Comparison of ENCODE assay signal across 1 cellular context in genomic region chr15:42207674-42208579, GRCh38.
TF ChIP-seq lines count a peak whose summit lies in the region.

TSS of gene VPS39 (minus strand) at chr15:42208304. CDS start at chr15:42208153, 151 bp downstream.

TF ChIP-seq in HepG2, 621 proteins besides CTCF, POLR2A, EP300 and RAD21 (continued from another document and continues in another):
- TF ChIP-seq ZBTB2 (CRISPR knock-in tag; IDR thresholded peaks at IDR 0.05; ENCODE audit: low read depth) (no peak), DPF2 (CRISPR knock-in tag; IDR thresholded peaks at IDR 0.05; ENCODE audit: borderline replicate concordance, low read depth) (no peak), ZNF3 (CRISPR knock-in tag; IDR thresholded peaks at IDR 0.05) (no peak), ZNF552 (CRISPR knock-in tag; IDR thresholded peaks at IDR 0.05; ENCODE audit: borderline replicate concordance) (no peak; the same call in 1 of the 2 replicates), BCLAF1 (IDR thresholded peaks at IDR 0.05) (no peak), ZNF101 (CRISPR knock-in tag; IDR thresholded peaks at IDR 0.05; ENCODE audit: borderline replicate concordance, low read depth) (no peak), ZNF550 (CRISPR knock-in tag; IDR thresholded peaks at IDR 0.05; ENCODE audit: borderline replicate concordance) (no peak), ZNF639 (CRISPR knock-in tag; conservative IDR thresholded peaks at IDR 0.05) (peak; percentile 66; the same call in 1 of the 2 replicates), UBTF (CRISPR knock-in tag; IDR thresholded peaks at IDR 0.05) (peak; percentile 73), ADNP (CRISPR knock-in tag; IDR thresholded peaks at IDR 0.05) (no peak), ZNF160 (CRISPR knock-in tag; IDR thresholded peaks at IDR 0.05) (no peak), DZIP1 (CRISPR knock-in tag; IDR thresholded peaks at IDR 0.05) (0 out of 2 replicates have a peak, but pooled peaks have one; percentile 62), HOXD1 (CRISPR knock-in tag; IDR thresholded peaks at IDR 0.05) (0 out of 2 replicates have a peak, but pooled peaks have one; percentile 66), GATAD1 (CRISPR knock-in tag; IDR thresholded peaks at IDR 0.05) (peak; percentile 88), AHR (CRISPR knock-in tag; IDR thresholded peaks at IDR 0.05) (no peak), FOXP1 (IDR thresholded peaks at IDR 0.05) (no peak), FOXP1 (CRISPR knock-in tag; IDR thresholded peaks at IDR 0.05) (no peak), FOXJ3 (CRISPR knock-in tag; IDR thresholded peaks at IDR 0.05; ENCODE audit: borderline replicate concordance) (no peak), ARNTL (CRISPR knock-in tag; IDR thresholded peaks at IDR 0.05) (0 out of 2 replicates have a peak, but pooled peaks have one; percentile 39), KMT2A (CRISPR knock-in tag; IDR thresholded peaks at IDR 0.05) (peak; percentile 66; the same call in 1 of the 2 replicates), ZNF503 (CRISPR knock-in tag; IDR thresholded peaks at IDR 0.05) (no peak; the same call in 1 of the 2 replicates), ZNF431 (CRISPR knock-in tag; IDR thresholded peaks at IDR 0.05; ENCODE audit: borderline replicate concordance, low read depth) (0 out of 2 replicates have a peak, but pooled peaks have one; percentile 61), IRF1 (CRISPR knock-in tag; IDR thresholded peaks at IDR 0.05; ENCODE audit: low read depth) (no peak), ZSCAN9 (CRISPR knock-in tag; IDR thresholded peaks at IDR 0.05; ENCODE audit: borderline replicate concordance) (no peak; the same call in 1 of the 2 replicates), ZSCAN21 (CRISPR knock-in tag; IDR thresholded peaks at IDR 0.05; ENCODE audit: borderline replicate concordance) (0 out of 2 replicates have a peak, but pooled peaks have one; percentile 14), ATF1 (CRISPR knock-in tag; IDR thresholded peaks at IDR 0.05) (no peak), NFIC (IDR thresholded peaks at IDR 0.05; ENCODE audit: low read length) (no peak), AFF4 (CRISPR knock-in tag; IDR thresholded peaks at IDR 0.05) (no peak), ZSCAN25 (CRISPR knock-in tag; IDR thresholded peaks at IDR 0.05) (no peak), NCOA2 (CRISPR knock-in tag; IDR thresholded peaks at IDR 0.05) (peak; percentile 32; the same call in 1 of the 2 replicates), CHD4 (IDR thresholded peaks at IDR 0.05; ENCODE audit: borderline replicate concordance, low read length) (no peak), JUNB (CRISPR knock-in tag; IDR thresholded peaks at IDR 0.05; ENCODE audit: borderline replicate concordance) (no peak), CHCHD3 (CRISPR knock-in tag; IDR thresholded peaks at IDR 0.05) (no peak), ZNF703 (CRISPR knock-in tag; IDR thresholded peaks at IDR 0.05; ENCODE audit: borderline replicate concordance) (no peak), ZNF615 (CRISPR knock-in tag; IDR thresholded peaks at IDR 0.05; ENCODE audit: borderline replicate concordance) (no peak), ZNF280B (CRISPR knock-in tag; IDR thresholded peaks at IDR 0.05; ENCODE audit: borderline replicate concordance) (peak; percentile 90), ZNF543 (CRISPR knock-in tag; IDR thresholded peaks at IDR 0.05) (peak; percentile 63; the same call in 1 of the 2 replicates), MXD3 (CRISPR knock-in tag; IDR thresholded peaks at IDR 0.05) (peak; percentile 76), KLF13 (CRISPR knock-in tag; IDR thresholded peaks at IDR 0.05) (no peak), ZNF7 (CRISPR knock-in tag; IDR thresholded peaks at IDR 0.05) (no peak), ZNF567 (CRISPR knock-in tag; IDR thresholded peaks at IDR 0.05; ENCODE audit: borderline replicate concordance) (no peak), KDM6A (CRISPR knock-in tag; IDR thresholded peaks at IDR 0.05; ENCODE audit: low read depth) (no peak), ZSCAN29 (CRISPR knock-in tag; conservative IDR thresholded peaks at IDR 0.05) (no peak), ZNF124 (CRISPR knock-in tag; IDR thresholded peaks at IDR 0.05) (peak; percentile 65; the same call in 1 of the 2 replicates), CCDC6 (CRISPR knock-in tag; IDR thresholded peaks at IDR 0.05) (no peak)
